Comparison of ENCODE assay signal across 28 cellular contexts in genomic region chr6:103081126-103081525, GRCh38.
"Had no signal": no experiment of that assay in that cellular context is flagged by ENCODE, and none has a peak within 500 bp of the region (broad histone marks: within the 10 kb centered on the region; RNA-seq: fewer than 3 reads in every experiment).

No MANE protein-coding gene starts in this region.

- DNase-seq: naive thymus-derived CD8-positive, alpha-beta T cell; nephron progenitor cell; nucleus accumbens; pancreas; right cardiac atrium; right lobe of liver; sigmoid colon; small intestine; stimulated activated CD4-positive, alpha-beta T cell treated with anti-CD3 and anti-CD28 coated beads, Interleukin-15, amount 100 ng/mL, for 24 hours; stimulated activated CD4-positive, alpha-beta T cell treated with anti-CD3 and anti-CD28 coated beads, Interleukin-2, amount 100 ng/mL, for 24 hours; stimulated activated CD4-positive, alpha-beta T cell treated with anti-CD3 and anti-CD28 coated beads, Interleukin-2, amount 100 ng/mL, for 48 hours; stimulated activated CD4-positive, alpha-beta T cell treated with anti-CD3 and anti-CD28 coated beads, Interleukin-4, amount 100 ng/mL, for 24 hours; stimulated activated naive B cell treated with anti-CD40 and anti-IgM and Interleukin-4, amounts not matched to agents 10 μg/mL and 1 μg/mL and 100 μg/mL, for 72 hours; stimulated activated naive CD4-positive, alpha-beta T cell treated with Interleukin-2 at 50 U/mL for 16 hours; substantia nigra; testis; tibial artery; transverse colon; upper lobe of right lung; uterus had no signal

- H3K27me3 Mint-ChIP-seq: naive thymus-derived CD8-positive, alpha-beta T cell; natural killer cell treated with Interleukin-12 subunit alpha and Interleukin-12 subunit beta and Interleukin-15 and Interleukin-18, amount 100 ng/mL, for 72 hours; stimulated activated naive B cell treated with anti-CD40 and anti-IgM and Interleukin-4, amounts not matched to agents 10 μg/mL and 1 μg/mL and 100 μg/mL, for 72 hours; stimulated activated naive CD8-positive, alpha-beta T cell treated with anti-CD3 and anti-CD28 coated beads, Interleukin-15, Interleukin-2, amounts not matched to agents 100 ng/mL and 50 ng/mL, for 24 hours; type B pancreatic cell had no signal

- H3K9me3 ChIP-seq: neutrophil, pancreas, prostate gland, right lobe of liver, sigmoid colon, testis, tibial artery, transverse colon, upper lobe of right lung, uterus had no signal

- H3K27me3 ChIP-seq: neutrophil, pancreas, right lobe of liver, sigmoid colon, suprapubic skin, testis, tibial artery, transverse colon, upper lobe of right lung, uterus had no signal

- H3K4me1 ChIP-seq: pancreas, prostate gland, sigmoid colon, suprapubic skin, testis, tibial artery, transverse colon, upper lobe of right lung, uterus had no signal

- H3K4me3 Mint-ChIP-seq: naive thymus-derived CD8-positive, alpha-beta T cell; natural killer cell treated with Interleukin-12 subunit alpha and Interleukin-12 subunit beta and Interleukin-15 and Interleukin-18, amount 100 ng/mL, for 72 hours; nephron progenitor cell; neural crest cell; stimulated activated effector memory CD8-positive, alpha-beta T cell treated with anti-CD3 and anti-CD28 coated beads, Interleukin-12 subunit alpha, Interleukin-12 subunit beta, amount 100 ng/mL, for 72 hours; stimulated activated naive B cell treated with anti-CD40 and anti-IgM and Interleukin-4, amounts not matched to agents 10 μg/mL and 1 μg/mL and 100 μg/mL, for 72 hours; stimulated activated naive CD8-positive, alpha-beta T cell treated with anti-CD3 and anti-CD28 coated beads, Interleukin-15, Interleukin-2, amounts not matched to agents 100 ng/mL and 50 ng/mL, for 24 hours; type B pancreatic cell had no signal

- H3K4me3 ChIP-seq: pancreas, prostate gland, right lobe of liver, sigmoid colon, suprapubic skin, testis, tibial artery, transverse colon, upper lobe of right lung, uterus had no signal

- H3K9me3 Mint-ChIP-seq: nephron progenitor cell, neural crest cell, type B pancreatic cell had no signal

- H3K27ac ChIP-seq: neutrophil, pancreas, prostate gland, right lobe of liver, sigmoid colon, suprapubic skin, testis, tibial artery, transverse colon, upper lobe of right lung, uterus had no signal

- H3K36me3 Mint-ChIP-seq: stimulated activated effector memory CD8-positive, alpha-beta T cell treated with anti-CD3 and anti-CD28 coated beads, Interleukin-12 subunit alpha, Interleukin-12 subunit beta, amount 100 ng/mL, for 72 hours; stimulated activated naive B cell treated with anti-CD40 and anti-IgM and Interleukin-4, amounts not matched to agents 10 μg/mL and 1 μg/mL and 100 μg/mL, for 72 hours; type B pancreatic cell had no signal

- H3K27ac Mint-ChIP-seq: naive thymus-derived CD8-positive, alpha-beta T cell; natural killer cell treated with Interleukin-12 subunit alpha and Interleukin-12 subunit beta and Interleukin-15 and Interleukin-18, amount 100 ng/mL, for 72 hours; nephron progenitor cell; stimulated activated effector memory CD8-positive, alpha-beta T cell treated with anti-CD3 and anti-CD28 coated beads, Interleukin-12 subunit alpha, Interleukin-12 subunit beta, amount 100 ng/mL, for 72 hours; stimulated activated naive B cell treated with anti-CD40 and anti-IgM and Interleukin-4, amounts not matched to agents 10 μg/mL and 1 μg/mL and 100 μg/mL, for 72 hours; stimulated activated naive CD8-positive, alpha-beta T cell treated with anti-CD3 and anti-CD28 coated beads, Interleukin-15, Interleukin-2, amounts not matched to agents 100 ng/mL and 50 ng/mL, for 24 hours; type B pancreatic cell had no signal

- H3K36me3 ChIP-seq: neutrophil, pancreas, prostate gland, right lobe of liver, sigmoid colon, suprapubic skin, tibial artery, transverse colon, upper lobe of right lung, uterus had no signal

- H3K4me1 Mint-ChIP-seq: naive thymus-derived CD8-positive, alpha-beta T cell; nephron progenitor cell; neural crest cell; stimulated activated effector memory CD8-positive, alpha-beta T cell treated with anti-CD3 and anti-CD28 coated beads, Interleukin-12 subunit alpha, Interleukin-12 subunit beta, amount 100 ng/mL, for 72 hours; stimulated activated naive B cell treated with anti-CD40 and anti-IgM and Interleukin-4, amounts not matched to agents 10 μg/mL and 1 μg/mL and 100 μg/mL, for 72 hours had no signal
